ENCODE assay signal across 1 cellular context in the genomic region with DNA sequence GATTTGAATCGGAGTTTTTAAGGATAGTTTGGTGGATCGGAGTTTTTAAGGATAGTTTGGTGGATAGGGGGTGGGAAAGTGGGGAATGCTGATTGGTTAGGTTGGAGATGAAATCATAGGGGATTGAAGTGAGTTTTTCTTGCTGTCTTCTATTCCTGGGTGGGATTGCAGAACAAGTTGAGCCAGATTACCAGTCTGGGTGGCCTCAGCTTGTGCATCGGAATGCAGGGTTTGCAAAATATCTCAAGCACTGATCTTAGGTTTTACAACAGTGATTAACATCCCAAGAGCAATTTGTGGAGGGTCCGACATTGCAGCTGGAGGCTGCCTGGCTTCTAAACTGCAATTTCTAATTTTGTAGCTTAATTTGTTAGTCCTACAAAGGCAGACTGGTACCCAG.
TF ChIP-seq lines count a peak whose summit lies in the region.

No MANE protein-coding gene starts in this region.

TF ChIP-seq in WTC11, 78 proteins besides CTCF, POLR2A, EP300 and RAD21 (continued from another document):
- TF ChIP-seq, protein P1, sequence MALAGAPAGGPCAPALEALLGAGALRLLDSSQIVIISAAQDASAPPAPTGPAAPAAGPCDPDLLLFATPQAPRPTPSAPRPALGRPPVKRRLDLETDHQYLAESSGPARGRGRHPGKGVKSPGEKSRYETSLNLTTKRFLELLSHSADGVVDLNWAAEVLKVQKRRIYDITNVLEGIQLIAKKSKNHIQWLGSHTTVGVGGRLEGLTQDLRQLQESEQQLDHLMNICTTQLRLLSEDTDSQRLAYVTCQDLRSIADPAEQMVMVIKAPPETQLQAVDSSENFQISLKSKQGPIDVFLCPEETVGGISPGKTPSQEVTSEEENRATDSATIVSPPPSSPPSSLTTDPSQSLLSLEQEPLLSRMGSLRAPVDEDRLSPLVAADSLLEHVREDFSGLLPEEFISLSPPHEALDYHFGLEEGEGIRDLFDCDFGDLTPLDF (CRISPR knock-in tag; IDR thresholded peaks at IDR 0.05), result no peak
TF ChIP-seq in WTC11: peak in this region for 0.
